In genomic region chr1:240691521-240692338, GRCh38 we compare ENCODE assay signal across 9 cellular contexts.
DNase-seq lines count a peak whose midpoint lies in the region; ATAC-seq, FAIRE-seq and TF ChIP-seq lines count a peak whose summit lies in the region.
"Had no signal": no experiment of that assay in that cellular context is flagged by ENCODE, and none has a peak within 500 bp of the region (broad histone marks: within the 10 kb centered on the region; RNA-seq: fewer than 3 reads in every experiment).

No MANE protein-coding gene starts in this region.

- POLR2A ChIA-PET in HepG2 (lab: Yijun Ruan, JAX) = no interaction called here

- H3K27ac ChIP-seq in HepG2 (ENCODE audit: extremely low read length, insufficient read depth, low read length) = no peak overlapping the region

- WGBS in HepG2 (ENCODE audit: low lambda C conversion rate) = 34% methylated on average over 10 of the region's 11 CpGs

- no TSS peak for BruUV-seq in HepG2 (replicated peaks; lab: Mats Ljungman, UMichigan)

- no peak overlapping the region for H3K4me2 ChIP-seq in HepG2 (ENCODE audit: low read depth, low read length)

- H3K27me3 ChIP-seq in HepG2 (ENCODE audit: control insufficient read depth in 1 of 2, insufficient read depth in 2 of 2, low read length in 2 of 2) = 0 out of 5 replicates have a peak, but pooled peaks cover 0 to 4% of the 10 kb centered on the region in 2 experiments

- CTCF ChIA-PET in HepG2 (lab: Yijun Ruan, JAX; ENCODE audit: low intra/inter-chr PET ratio, low total read pairs) = interaction anchor here (0.7 to 1.2 kb wide), 2 partner anchors 237 to 665 kb away, joined by 3 read pairs; no protein-coding TSS in a partner anchor

- in situ Hi-C loops in HepG2 (cut with HindIII; ENCODE audit: extremely low pct_ligation_motif_present, low pct_unique_long_range_greater_than_20kb) = loop anchor here (25.0 kb wide), 1 partner anchor 504 kb away; no protein-coding TSS in a partner anchor

- ATAC-seq in HepG2 = peak; percentile 78
- no peak for ATAC-seq in HG03469 (IDR thresholded peaks at IDR 0.05; ENCODE audit: unreplicated experiment)
- ATAC-seq in HG02870 (IDR thresholded peaks at IDR 0.05; ENCODE audit: unreplicated experiment) = no peak

- intact Hi-C loops in HepG2 (cut with micrococcal nuclease; ENCODE audit: unreplicated experiment) = loop anchor here (5.0 kb wide), 1 partner anchor 499 kb away; no protein-coding TSS in a partner anchor

- H2AFZ ChIP-seq in HepG2 (ENCODE audit: low read length) = no peak overlapping the region

- H3K4me1 ChIP-seq in HepG2 (ENCODE audit: insufficient read depth, low read length) = no peaks in the 10 kb centered on the region

- H3K79me2 ChIP-seq in HepG2 (ENCODE audit: insufficient read depth, low read length) = no peaks in the 10 kb centered on the region

- peak; percentile 47 for DNase-seq in NCI-H1436 (lab: John Stamatoyannopoulos, UW)
- no peak for DNase-seq in NCI-H1436 treated with DMSO at 0.1 percent for 48 hours (lab: John Stamatoyannopoulos, UW)
- DNase-seq in NCI-H1930 (lab: John Stamatoyannopoulos, UW) = peak; percentile 1 to 28
- DNase-seq in astrocyte of the hippocampus (ENCODE audit: low read depth, low spot score) = peak; percentile 79
- DNase-seq in HepG2 (ENCODE audit: low spot score) = peak; percentile 5
- peak; percentile 62 for DNase-seq in urothelium cell line (ENCODE audit: low spot score)
- DNase-seq: naive B cell had no signal

- TF ChIP-seq POLR2A in HepG2 (IDR thresholded peaks at IDR 0.05; ENCODE audit: insufficient read depth in 1 of 2, low read depth in 2 of 2, low read length in 2 of 2) = no peak

- FAIRE-seq in HepG2 (lab: Jason Lieb, UNC) (no peak), urothelium cell line (lab: Jason Lieb, UNC) (peak; percentile 88)

- peak; percentile 82 for TF ChIP-seq CTCF in HepG2 (CRISPR knock-in tag; IDR thresholded peaks at IDR 0.05)

- no peaks in the 10 kb centered on the region for H3K9me3 ChIP-seq in HepG2 (ENCODE audit: low read length)

- H3K9ac ChIP-seq in HepG2 (ENCODE audit: insufficient read depth, low read depth, low read length) = no peak overlapping the region

- H4K20me1 ChIP-seq in HepG2 (ENCODE audit: insufficient read depth, low read length) = no peaks in the 10 kb centered on the region

- TF ChIP-seq RAD21 in HepG2 (CRISPR knock-in tag; IDR thresholded peaks at IDR 0.05) = peak; percentile 62

- TF ChIP-seq EP300 in HepG2 (IDR thresholded peaks at IDR 0.05; ENCODE audit: low read depth in 2 of 2, low read length in 2 of 2) = no peak
- no peak for TF ChIP-seq EP300 in HepG2 (CRISPR knock-in tag; IDR thresholded peaks at IDR 0.05; ENCODE audit: borderline replicate concordance)

- no peak overlapping the region for H3K4me3 ChIP-seq in HepG2 (replicated peaks in 1 of 3; ENCODE audit: insufficient read depth in 1 of 3, low read depth in 2 of 3, low read length in 3 of 3)

- H3K36me3 ChIP-seq in HepG2 (replicated peaks in 1 of 2; ENCODE audit: control insufficient read depth in 1 of 2, insufficient read depth in 2 of 2, low read length in 2 of 2) = no peaks in the 10 kb centered on the region

TF ChIP-seq in HepG2, 621 proteins besides CTCF, POLR2A, EP300 and RAD21:
- peak; percentile 82 for TF ChIP-seq SMC3 (IDR thresholded peaks at IDR 0.05; ENCODE audit: low read length)
- TF ChIP-seq STAG1 (CRISPR knock-in tag; IDR thresholded peaks at IDR 0.05) = peak; percentile 84
- TF ChIP-seq SNAPC2 (CRISPR knock-in tag; IDR thresholded peaks at IDR 0.05) = no peak
- no peak for TF ChIP-seq IRF1 (CRISPR knock-in tag; IDR thresholded peaks at IDR 0.05; ENCODE audit: low read depth)
